Comparison of ENCODE assay signal across 8 cellular contexts in the genomic region with DNA sequence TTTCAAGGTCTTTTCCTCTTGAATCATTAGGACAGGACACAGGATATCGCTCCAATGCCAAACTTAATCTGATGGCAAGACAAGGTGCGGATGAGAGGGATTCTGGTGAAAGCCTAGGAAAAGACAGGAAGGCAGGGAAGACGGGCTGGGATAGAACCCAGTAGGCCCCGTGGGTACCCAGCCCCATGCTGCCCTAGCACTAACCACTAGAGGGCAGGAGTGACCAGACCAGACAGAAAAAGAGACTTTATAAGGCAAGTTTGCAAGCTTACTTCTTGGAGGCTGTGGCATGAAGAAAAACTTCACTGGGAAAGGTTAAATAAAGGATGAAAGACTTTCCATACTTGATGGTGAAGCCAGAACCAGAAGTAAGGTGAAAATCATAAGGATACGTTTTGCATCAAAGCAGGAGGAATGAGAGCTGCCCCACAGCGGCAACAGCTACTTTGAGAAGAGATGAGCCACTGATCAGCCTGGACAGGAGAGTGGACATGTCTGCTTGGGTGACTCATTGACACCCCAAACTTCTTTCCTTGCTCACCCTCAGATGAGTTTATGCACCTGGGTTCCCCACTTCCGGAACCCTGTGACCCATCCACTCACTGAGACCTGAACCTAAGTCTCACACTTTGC. TPM values are rescaled to one million over a fixed set of nuclear protein-coding genes. Genes with fewer than 3 reads are reported as not detected.
DNase-seq lines count a peak whose midpoint lies in the region; ATAC-seq and TF ChIP-seq lines count a peak whose summit lies in the region.

No MANE protein-coding gene starts in this region.

- H3K9me3 ChIP-seq in heart left ventricle, result no peaks in the 10 kb centered on the region

- in situ Hi-C loops in GM13977 (cut with MboI; ENCODE audit: low pct_unique_long_range_greater_than_20kb, low sequenced_read_pairs, unreplicated experiment), result loop anchor here (10.0 kb wide), 1 partner anchor 186 kb away; no protein-coding TSS in a partner anchor

- no peak for TF ChIP-seq POLR2A in heart left ventricle (IDR thresholded peaks at IDR 0.05)

- H3K27ac ChIP-seq in heart left ventricle, result no peak overlapping the region

- peaks cover 0 to 6% (median 0%) of the 10 kb centered on the region in 9 donors for H3K27me3 ChIP-seq in heart left ventricle

- TF ChIP-seq CTCF in GM13977 (IDR thresholded peaks at IDR 0.05; ENCODE audit: extremely low read depth, insufficient read depth, missing control alignments) (peak; percentile 88), heart left ventricle (IDR thresholded peaks at IDR 0.05) (peak; percentile 83 to 92 (median 86))

- H3K4me3 ChIP-seq in heart left ventricle, result no peak overlapping the region

- WGBS in heart left ventricle, 4 donors, result 37 to 47% (median 43%) methylated on average over 7 of the region's 7 CpGs

- peak; percentile 75 for DNase-seq in AG08396 (ENCODE audit: low spot score)
- DNase-seq in GM13977 (ENCODE audit: low spot score), result peak; percentile 67
- peak; percentile 73 for DNase-seq in NCI-H82 (lab: John Stamatoyannopoulos, UW)
- peak; percentile 38 for DNase-seq in activated naive CD4-positive, alpha-beta T cell treated with anti-CD3 and anti-CD28 coated beads, Interleukin-2, amount 50 U/mL, for 16 hours
- DNase-seq in heart left ventricle, result peak in 4 of 5 donors; percentile 39 to 53 (median 44)
- peak; percentile 25 for DNase-seq in renal cortical epithelial cell (ENCODE audit: low read depth)

- H3K36me3 ChIP-seq in heart left ventricle, result no peaks in the 10 kb centered on the region

- ATAC-seq in heart left ventricle (peak in 3 of 4 donors; percentile 67 to 83 (median 75)), HG03135 (IDR thresholded peaks at IDR 0.05; ENCODE audit: unreplicated experiment) (no peak), HG03354 (IDR thresholded peaks at IDR 0.05; ENCODE audit: poor library complexity, severe bottlenecking, unreplicated experiment) (no peak)

- intact Hi-C loops in heart left ventricle (cut with DNase I), result loop anchor here in 8 of 10 donors (1.0 to 5.0 kb wide), 5 partner anchors 30 to 189 kb away; no protein-coding TSS in a partner anchor

- peaks cover 0 to 2% (median 0%) of the 10 kb centered on the region in 12 donors for H3K4me1 ChIP-seq in heart left ventricle

RNA-seq across cellular contexts. Expression of a gene that starts 39.8 kb away (rescaled TPM):
- total RNA-seq in heart left ventricle (under 1 TPM in 5 of 9 donors, not detected in 4; 0.13 to 0.84 (median 0.28) TPM), renal cortical epithelial cell (not detected in 2 replicates)
- under 1 TPM; 0.15 to 0.17 TPM for polyA plus RNA-seq in heart left ventricle

Comparison
In these comparisons a context has a peak if more than half of its experiments do, and no peak if none do; other contexts are left out.
1. DNase-seq: peak in every context shown above with its lines; median percentile 75 in AG08396; 73 in NCI-H82; 67 in GM13977; 44 in heart left ventricle; 38 in activated naive CD4-positive, alpha-beta T cell treated with anti-CD3 and anti-CD28 coated beads, Interleukin-2, amount 50 U/mL, for 16 hours; 25 in renal cortical epithelial cell.
2. ATAC-seq: peak in heart left ventricle (3 of 4); none in HG03135 (single experiment) and HG03354 (single experiment).